8 cellular contexts compared by ENCODE assay signal in genomic region chr14:75280448-75280830, GRCh38. TPM values are rescaled to one million over a fixed set of nuclear protein-coding genes. Genes with fewer than 3 reads are reported as not detected.
A peak's percentile ranks its signal among the peaks of the same experiment; 100 is the strongest.
DNase-seq lines count a peak whose midpoint lies in the region; ATAC-seq, FAIRE-seq and TF ChIP-seq lines count a peak whose summit lies in the region.

No MANE protein-coding gene starts in this region.

- 84 to 90% (median 86%) methylated on average over 6 of the region's 6 CpGs for WGBS in small intestine, 3 donors

- H3K9me3 ChIP-seq in HUES48 (ENCODE audit: control insufficient read depth, insufficient read depth, low read length) (no peaks in the 10 kb centered on the region), kidney (ENCODE audit: control insufficient read depth in 1 of 2, low read length in 2 of 2) (no peaks in the 10 kb centered on the region), small intestine (ENCODE audit: control insufficient read depth, low read depth) (no peaks in the 10 kb centered on the region)

- peak overlapping the region; percentile 98; the same call in 1 of the 2 replicates for H3K9ac ChIP-seq in HUES48 (ENCODE audit: low read depth, low read length)
- H3K9ac ChIP-seq in kidney (ENCODE audit: low read length in 2 of 2): peak overlapping the region; percentile 94

- in situ Hi-C loops in astrocyte of the spinal cord (cut with HindIII; ENCODE audit: low sequenced_read_pairs): no loop called here

- FAIRE-seq in kidney (lab: Jason Lieb, UNC): no peak
- FAIRE-seq in small intestine (lab: Jason Lieb, UNC): no peak

- TF ChIP-seq CTCF in astrocyte of the spinal cord (IDR thresholded peaks at IDR 0.05; ENCODE audit: low read depth, low read length) (no peak), kidney (IDR thresholded peaks at IDR 0.05; ENCODE audit: borderline replicate concordance, extremely low read depth, insufficient read depth) (no peak)

- peak overlapping the region; percentile 83 for H3K27ac ChIP-seq in HUES48 (ENCODE audit: low read depth, low read length)
- peak overlapping the region in 1 of 2 donors; percentile 99 for H3K27ac ChIP-seq in kidney (ENCODE audit: low read depth in 2 of 2, low read length in 2 of 2)
- peak overlapping the region; percentile 81 to 99 for H3K27ac ChIP-seq in small intestine (ENCODE audit: low read depth in 1 of 2, low read length in 1 of 2)

- peaks cover 35% of the 10 kb centered on the region for H3K27me3 ChIP-seq in HUES48 (ENCODE audit: control insufficient read depth, insufficient read depth, low read length)
- H3K27me3 ChIP-seq in small intestine (ENCODE audit: control insufficient read depth in 2 of 2, insufficient read depth in 2 of 2, low read length in 2 of 2): no peaks in the 10 kb centered on the region

- H3K4me3 ChIP-seq in HUES48 (ENCODE audit: low read depth, low read length) (peak overlapping the region; percentile 91), astrocyte of the spinal cord (ENCODE audit: low read depth, low read length) (peak overlapping the region; percentile 68), kidney (ENCODE audit: low read length in 2 of 2) (peak overlapping the region; percentile 81 to 93), small intestine (ENCODE audit: low read depth in 1 of 2, low read length in 2 of 2) (peak overlapping the region; percentile 63 to 88)

- intact Hi-C loops in kidney (cut with DNase I): no loop called here

- no peak for ATAC-seq in GM19397 (IDR thresholded peaks at IDR 0.05; ENCODE audit: unreplicated experiment)

- DNase-seq in astrocyte of the spinal cord (ENCODE audit: low read depth, low spot score) (no peak), kidney (no peak), small intestine (no peak), SIG-M5 treated with dmso at 0.1 percent for 504 hours (lab: John Stamatoyannopoulos, UW; ENCODE audit: unreplicated experiment) (no peak), NCI-H524 (lab: John Stamatoyannopoulos, UW) (no peak), NCI-H1105 (lab: John Stamatoyannopoulos, UW) (no peak)

- H3K4me1 ChIP-seq in HUES48 (ENCODE audit: control insufficient read depth, insufficient read depth, low read length) (peaks cover 25% of the 10 kb centered on the region), kidney (ENCODE audit: control insufficient read depth in 1 of 2, insufficient read depth in 1 of 2, low read depth in 1 of 2, low read length in 2 of 2) (peaks cover 10 to 21% of the 10 kb centered on the region in 2 donors), small intestine (ENCODE audit: control insufficient read depth in 2 of 2, insufficient read depth in 1 of 2, low read depth in 1 of 2, low read length in 1 of 2) (peaks cover 0 to 4% of the 10 kb centered on the region in 2 donors)

- H3K36me3 ChIP-seq in HUES48 (ENCODE audit: control insufficient read depth, insufficient read depth, low read length) (peaks cover 12% of the 10 kb centered on the region), kidney (ENCODE audit: control insufficient read depth in 1 of 2, insufficient read depth in 2 of 2, low read length in 2 of 2) (peaks cover 7 to 24% of the 10 kb centered on the region in 2 donors), small intestine (ENCODE audit: control insufficient read depth in 2 of 2, insufficient read depth in 2 of 2, low read length in 2 of 2) (peaks cover 4 to 15% of the 10 kb centered on the region in 2 donors)

RNA-seq across cellular contexts. Expression of gene FOS, which starts 1.8 kb away (rescaled TPM):
- total RNA-seq in kidney: 116 TPM
- polyA plus RNA-seq in kidney (ENCODE audit: insufficient read depth, low read depth, low replicate concordance): 193 TPM
- polyA plus RNA-seq in small intestine: 100 to 1,000 TPM in 2 of 3 donors, 10 to 100 TPM in 1; 71.6 to 344 (median 136) TPM
